ENCODE assay signal across 1 cellular context in the genomic region with DNA sequence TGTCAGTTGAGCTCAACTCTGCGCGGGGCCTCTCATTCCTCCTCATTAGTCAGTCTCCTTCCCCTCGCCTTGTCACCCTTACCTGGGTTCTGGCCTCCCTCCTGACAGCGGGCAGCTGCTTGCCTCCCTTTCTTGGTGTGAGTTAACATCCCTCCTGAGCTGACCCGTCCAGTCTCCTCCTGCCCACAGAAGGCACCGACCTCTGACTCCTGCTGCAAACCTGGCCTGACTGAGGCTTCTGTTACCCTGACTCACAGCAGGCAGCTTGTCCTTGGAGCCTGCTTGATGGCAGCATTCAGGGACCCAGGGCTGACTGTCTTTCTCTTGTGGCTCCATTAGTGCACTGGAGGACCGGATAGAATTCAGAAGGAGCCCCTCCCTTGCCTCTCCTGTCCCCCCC.
TF ChIP-seq lines count a peak whose summit lies in the region.

No MANE protein-coding gene starts in this region.

TF ChIP-seq in H1, 55 proteins besides CTCF, POLR2A, EP300 and RAD21:
- no peak for TF ChIP-seq TAF1 (IDR thresholded peaks at IDR 0.05; ENCODE audit: low read depth, low read length)
